ENCODE assay signal across 15 cellular contexts in the genomic region with DNA sequence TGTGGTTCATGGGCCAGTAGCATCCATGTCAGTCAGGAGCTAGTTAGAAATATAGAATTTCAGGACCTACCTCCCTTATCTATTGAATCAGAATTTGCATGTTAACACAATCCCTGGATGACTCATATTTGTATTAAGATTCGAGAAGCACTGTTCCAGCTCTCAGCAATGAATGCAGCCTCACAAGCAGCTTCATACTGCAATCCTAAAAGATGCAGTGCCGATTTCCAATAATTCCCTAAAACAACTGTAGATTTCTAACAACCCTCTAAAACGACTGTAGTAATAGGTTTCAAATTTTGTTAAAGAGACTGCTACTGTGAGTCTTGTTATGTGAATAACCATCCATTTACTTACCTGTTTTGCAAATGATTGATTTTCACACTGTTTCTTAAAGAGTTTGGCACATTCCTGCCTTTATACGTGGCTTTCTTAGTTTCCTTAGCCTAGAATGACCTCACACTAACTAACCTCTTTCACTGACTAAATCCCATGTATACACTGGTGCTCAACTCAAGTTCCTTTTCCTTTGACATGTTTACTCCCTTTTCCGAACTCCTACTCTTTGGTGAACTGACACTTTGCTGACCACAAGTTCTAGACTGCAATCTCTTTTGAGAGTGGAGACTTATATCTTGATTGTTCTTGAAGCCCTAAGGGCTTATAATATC.
DNase-seq lines count a peak whose midpoint lies in the region; ATAC-seq, FAIRE-seq and TF ChIP-seq lines count a peak whose summit lies in the region.
"Had no signal": no experiment of that assay in that cellular context is flagged by ENCODE, and none has a peak within 500 bp of the region (broad histone marks: within the 10 kb centered on the region; RNA-seq: fewer than 3 reads in every experiment).

No MANE protein-coding gene starts in this region.

- no peak overlapping the region for H3K4me3 ChIP-seq in epithelial cell of esophagus (ENCODE audit: low read length)
- H3K4me3 ChIP-seq: BLaER1 treated with 17β-estradiol and CSF1 and Interleukin-3, amounts not matched to agents 10 nM and 100 nM had no signal

- ATAC-seq in HG02870 (IDR thresholded peaks at IDR 0.05; ENCODE audit: unreplicated experiment): no peak
- ATAC-seq: activated CD8-positive, alpha-beta memory T cell treated with anti-CD3 and anti-CD28 coated beads, Interleukin-2, amount 10 ng/mL, durations not matched to agents 7 days and 5 days; left lobe of liver had no signal

- DNase-seq in H4 (ENCODE audit: low spot score) (peak; percentile 34), RCC 7860 (ENCODE audit: low spot score) (peak; percentile 52), epithelial cell of esophagus (ENCODE audit: low read depth) (peak; percentile 83), renal cortical epithelial cell (ENCODE audit: low read depth) (peak; percentile 95), mucosa of gallbladder (ENCODE audit: low spot score) (no peak), iPS-NIHi7 (ENCODE audit: extremely low spot score) (no peak), HTR-8/SVneo (ENCODE audit: insufficient read length, low spot score) (no peak)
- DNase-seq: activated CD8-positive, alpha-beta memory T cell treated with anti-CD3 and anti-CD28 coated beads, Interleukin-2, amount 10 ng/mL, durations not matched to agents 7 days and 5 days; activated gamma-delta T cell; endodermal cell; stimulated activated CD8-positive, alpha-beta memory T cell treated with anti-CD3 and anti-CD28 coated beads, Interleukin-4, amount 100 ng/mL, for 48 hours had no signal

- TF ChIP-seq CTCF in epithelial cell of esophagus (IDR thresholded peaks at IDR 0.05; ENCODE audit: insufficient read depth, low read depth, low read length, missing control alignments): no peak

- FAIRE-seq in RCC 7860 (lab: Jason Lieb, UNC) (peak; percentile 46), HTR-8/SVneo (lab: Jason Lieb, UNC) (no peak)
- FAIRE-seq: GM12892 had no signal

Comparison
In these comparisons a context has a peak if more than half of its experiments do, and no peak if none do; other contexts are left out.
1. DNase-seq: peak in H4 (single experiment), RCC 7860 (single experiment), epithelial cell of esophagus (single experiment) and renal cortical epithelial cell (single experiment); none in mucosa of gallbladder (single experiment), iPS-NIHi7 (single experiment) and HTR-8/SVneo (single experiment).